1 cellular context compared by ENCODE assay signal in the genomic region with DNA sequence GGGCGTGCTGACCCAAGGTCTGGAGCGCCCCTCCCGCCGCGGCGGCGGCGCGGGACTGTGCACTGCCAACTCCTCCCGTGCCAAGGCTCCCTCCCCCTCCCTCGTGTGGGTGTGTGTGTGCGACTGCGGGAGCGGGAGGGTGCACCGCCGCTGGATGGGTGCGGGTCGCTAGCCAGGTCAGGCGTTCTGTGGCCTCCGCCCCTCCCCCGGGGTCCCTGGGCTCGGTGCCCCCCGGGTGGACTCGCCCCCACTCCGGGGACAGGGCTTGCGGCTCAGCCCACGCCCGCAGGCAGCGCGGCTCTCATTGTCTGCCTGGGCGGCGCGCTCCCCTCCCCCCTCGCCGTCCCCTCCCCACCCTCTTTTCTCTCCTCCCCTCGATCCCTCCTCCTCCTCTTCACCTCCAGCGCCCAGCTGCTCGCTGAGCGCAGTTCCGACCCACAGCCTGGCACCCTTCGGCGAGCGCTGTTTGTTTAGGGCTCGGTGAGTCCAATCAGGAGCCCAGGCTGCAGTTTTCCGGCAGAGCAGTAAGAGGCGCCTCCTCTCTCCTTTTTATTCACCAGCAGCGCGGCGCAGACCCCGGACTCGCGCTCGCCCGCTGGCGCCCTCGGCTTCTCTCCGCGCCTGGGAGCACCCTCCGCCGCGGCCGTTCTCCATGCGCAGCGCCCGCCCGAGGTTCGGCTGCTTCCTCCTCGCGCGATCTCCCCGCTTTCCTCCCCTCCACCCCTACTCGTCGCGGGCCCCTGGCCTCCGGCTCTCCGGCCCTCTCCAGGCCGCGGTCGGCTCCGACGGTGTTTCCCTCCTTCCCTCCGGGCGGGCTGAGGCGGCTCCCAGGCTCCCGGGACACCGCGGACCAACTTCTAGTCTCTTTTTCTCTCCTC.
A peak's percentile ranks its signal among the peaks of the same experiment; 100 is the strongest.
TF ChIP-seq lines count a peak whose summit lies in the region.

Gene GATA6, plus strand, starts transcription at position 579 of the 878 bp plus-strand sequence. CDS start 1,556 bp downstream, outside the sequence.

TF ChIP-seq in IMR-90, 13 proteins besides CTCF, POLR2A, EP300 and RAD21 (continued from another document):
- peak; percentile 28; the same call in 1 of the 2 replicates for TF ChIP-seq SMC3 (IDR thresholded peaks at IDR 0.05; ENCODE audit: low read depth, low read length)
- TF ChIP-seq MAFK (IDR thresholded peaks at IDR 0.05; ENCODE audit: low read depth, low read length) = no peak
- TF ChIP-seq MXI1 (IDR thresholded peaks at IDR 0.05; ENCODE audit: borderline replicate concordance, low read depth, low read length) = peak; percentile 41; the same call in 1 of the 2 replicates
